13 cellular contexts compared by ENCODE assay signal in genomic region chr22:36734171-36735058, GRCh38. TPM values are rescaled to one million over a fixed set of nuclear protein-coding genes. Genes with fewer than 3 reads are reported as not detected.
DNase-seq lines count a peak whose midpoint lies in the region; ATAC-seq and TF ChIP-seq lines count a peak whose summit lies in the region.
"Had no signal": no experiment of that assay in that cellular context is flagged by ENCODE, and none has a peak within 500 bp of the region (broad histone marks: within the 10 kb centered on the region; RNA-seq: fewer than 3 reads in every experiment).

No MANE protein-coding gene starts in this region.

- H3K27ac ChIP-seq in endodermal cell (ENCODE audit: low read depth, low read length), result no peak overlapping the region
- no peak overlapping the region for H3K27ac ChIP-seq in sigmoid colon
- H3K27ac ChIP-seq: ascending aorta, foreskin keratinocyte, lower lobe of right lung had no signal

- no peak overlapping the region for H3K27ac Mint-ChIP-seq in endodermal cell

- peaks cover 26% of the 10 kb centered on the region for H3K27me3 Mint-ChIP-seq in endodermal cell (ENCODE audit: insufficient read depth)

- H3K4me1 ChIP-seq in endodermal cell (ENCODE audit: control insufficient read depth, insufficient read depth, low read length), result no peaks in the 10 kb centered on the region
- no peaks in the 10 kb centered on the region for H3K4me1 ChIP-seq in sigmoid colon
- H3K4me1 ChIP-seq: ascending aorta, foreskin keratinocyte had no signal

- CTCF ChIA-PET in GM10248 (lab: Yijun Ruan, JAX), result interaction anchor here (1.1 to 4.3 kb wide), 3 partner anchors 11 to 39 kb away, joined by 3 to 20 read pairs (median 3); no protein-coding TSS in a partner anchor

- intact Hi-C loops in sigmoid colon (cut with DNase I), result no loop called here

- TF ChIP-seq EP300 in sigmoid colon (IDR thresholded peaks at IDR 0.05), result no peak

- H3K9ac ChIP-seq in endodermal cell (ENCODE audit: extremely low read depth, low read length, poor library complexity, severe bottlenecking), result no peak overlapping the region

- H3K27me3 ChIP-seq in endodermal cell (ENCODE audit: control insufficient read depth, insufficient read depth, low read length, poor library complexity, severe bottlenecking) (peaks cover 3% of the 10 kb centered on the region), sigmoid colon (peaks cover 0 to 25% (median 0%) of the 10 kb centered on the region in 3 donors)
- H3K27me3 ChIP-seq: ascending aorta had no signal

- no peak for TF ChIP-seq POLR2A in sigmoid colon (IDR thresholded peaks at IDR 0.05)

- no peaks in the 10 kb centered on the region for H3K36me3 Mint-ChIP-seq in endodermal cell (ENCODE audit: low read depth)

- WGBS in endodermal cell (ENCODE audit: insufficient coverage in 1 of 2, insufficient read length in 1 of 2), 2 experiments, result 76 to 85% methylated on average over 8 to 10 of the region's 10 CpGs
- 48 to 67% methylated on average over 10 of the region's 10 CpGs for WGBS in sigmoid colon, 2 donors

- ATAC-seq in GM18858 (IDR thresholded peaks at IDR 0.05; ENCODE audit: unreplicated experiment) (no peak), GM18909 (IDR thresholded peaks at IDR 0.05; ENCODE audit: poor library complexity, unreplicated experiment) (no peak)
- ATAC-seq: foreskin keratinocyte had no signal

- H3K36me3 ChIP-seq in endodermal cell (ENCODE audit: control insufficient read depth, insufficient read depth, low read length), result no peaks in the 10 kb centered on the region
- no peaks in the 10 kb centered on the region for H3K36me3 ChIP-seq in sigmoid colon
- H3K36me3 ChIP-seq: ascending aorta, lower lobe of right lung had no signal

- POLR2A ChIA-PET in GM10248 (lab: Yijun Ruan, JAX), result interaction anchor here (0.5 to 0.9 kb wide), 3 partner anchors 24 to 471 kb away, joined by 3 to 11 read pairs (median 4); partner anchors contain the start of gene IFT27

- H3K9me3 Mint-ChIP-seq in endodermal cell, result peaks cover 1% of the 10 kb centered on the region

- H3K4me3 Mint-ChIP-seq in endodermal cell, result no peak overlapping the region

- DNase-seq in GM10248 (ENCODE audit: extremely low spot score), result peak; percentile 67
- DNase-seq in NOMO-1 treated with DMSO at 0.1 percent for 48 hours (lab: John Stamatoyannopoulos, UW; ENCODE audit: unreplicated experiment), result peak; percentile 23
- DNase-seq in endodermal cell, result peak; percentile 43
- peak; percentile 54 for DNase-seq in sigmoid colon
- no peak for DNase-seq in SHP77 treated with DMSO at 0.1 percent for 48 hours (lab: John Stamatoyannopoulos, UW)
- DNase-seq: activated CD8-positive, alpha-beta memory T cell treated with anti-CD3 and anti-CD28 coated beads, Interleukin-2, amount 50 U/mL, for 48 hours; foreskin keratinocyte; lower lobe of right lung; NCI-H510A treated with DMSO at 0.1 percent for 48 hours had no signal

- H3K9me3 ChIP-seq in endodermal cell (ENCODE audit: control insufficient read depth, low read length) (no peaks in the 10 kb centered on the region), sigmoid colon (peaks cover 0 to 8% (median 0%) of the 10 kb centered on the region in 4 donors)
- H3K9me3 ChIP-seq: ascending aorta, lower lobe of right lung had no signal

- TF ChIP-seq CTCF in GM10248 (IDR thresholded peaks at IDR 0.05; ENCODE audit: control extremely low read depth, extremely low read depth, low read depth, missing control alignments) (no peak), endodermal cell (conservative IDR thresholded peaks at IDR 0.05) (no peak), sigmoid colon (IDR thresholded peaks at IDR 0.05) (no peak)

- H3K4me3 ChIP-seq in endodermal cell (ENCODE audit: low read length) (no peak overlapping the region), sigmoid colon (no peak overlapping the region)
- H3K4me3 ChIP-seq: ascending aorta, lower lobe of right lung had no signal

- no peaks in the 10 kb centered on the region for H3K4me1 Mint-ChIP-seq in endodermal cell

RNA-seq across cellular contexts. Expression of gene CACNG2, which starts 30.9 kb away (rescaled TPM):
- not detected for total RNA-seq in endodermal cell
- polyA plus RNA-seq in endodermal cell (2013, experiment 1 of 2), result 0.21 TPM
- polyA plus RNA-seq in endodermal cell (2013, experiment 2 of 2), result 0.17 TPM
- not detected for total RNA-seq in sigmoid colon
- polyA plus RNA-seq in sigmoid colon, result under 1 TPM in 1 of 3 donors, not detected in 2; under 0.01 TPM
- total RNA-seq: ascending aorta; foreskin keratinocyte; lower lobe of right lung; T-helper 1 cell treated with Interleukin-12 subunit alpha and Interleukin-12 subunit beta and Interleukin-4 antibody, amounts not matched to agents 30 ng/mL and 1 ng/mL, for 36 hours had no signal
- polyA plus RNA-seq: foreskin keratinocyte had no signal

RNA-seq across cellular contexts. Expression of gene IFT27, which starts 41.5 kb away (rescaled TPM):
- total RNA-seq in endodermal cell, result 10 to 100 TPM; 49.8 to 65.2 TPM
- polyA plus RNA-seq in endodermal cell (2013, experiment 1 of 2), result 52.4 TPM
- 51.6 TPM for polyA plus RNA-seq in endodermal cell (2013, experiment 2 of 2)
- 10 to 100 TPM; 15.9 to 27.7 (median 25.1) TPM for total RNA-seq in sigmoid colon
- polyA plus RNA-seq in sigmoid colon, result 10 to 100 TPM; 15.0 to 27.9 (median 17.8) TPM
